Comparison of ENCODE assay signal across 18 cellular contexts in genomic region chr15:95684126-95684525, GRCh38.
"Had no signal": no experiment of that assay in that cellular context is flagged by ENCODE, and none has a peak within 500 bp of the region (broad histone marks: within the 10 kb centered on the region; RNA-seq: fewer than 3 reads in every experiment).

No MANE protein-coding gene starts in this region.

- H3K27me3 Mint-ChIP-seq: activated CD4-positive, alpha-beta memory T cell treated with anti-CD3 and anti-CD28 coated beads, Interleukin-2, amount 10 ng/mL, durations not matched to agents 7 days and 5 days had no signal

- H3K36me3 Mint-ChIP-seq: activated naive CD8-positive, alpha-beta T cell treated with anti-CD3 and anti-CD28 coated beads, Interleukin-2, amount 10 ng/mL, durations not matched to agents 7 days and 5 days; naive thymus-derived CD4-positive, alpha-beta T cell had no signal

- ATAC-seq: activated CD4-positive, alpha-beta T cell treated with anti-CD3 and anti-CD28 coated beads for 36 hours; activated T-cell treated with anti-CD3 and anti-CD28 coated beads, Interleukin-2, amount 50 U/mL, for 72 hours; naive thymus-derived CD4-positive, alpha-beta T cell; sciatic nerve had no signal

- H3K27me3 ChIP-seq: ascending aorta, colonic mucosa, hepatocyte had no signal

- H3K27ac ChIP-seq: ascending aorta, colonic mucosa, hepatocyte, VCaP had no signal

- H3K4me3 ChIP-seq: ascending aorta, colonic mucosa, hepatocyte had no signal

- H3K36me3 ChIP-seq: ascending aorta, colonic mucosa had no signal

- H3K4me1 Mint-ChIP-seq: activated CD4-positive, alpha-beta memory T cell treated with anti-CD3 and anti-CD28 coated beads, Interleukin-2, amount 10 ng/mL, durations not matched to agents 7 days and 5 days; activated CD4-positive, alpha-beta T cell treated with anti-CD3 and anti-CD28 coated beads for 36 hours; naive thymus-derived CD4-positive, alpha-beta T cell had no signal

- H3K9me3 ChIP-seq: ascending aorta, colonic mucosa had no signal

- H2AFZ ChIP-seq: hepatocyte had no signal

- H3K27ac Mint-ChIP-seq: activated CD4-positive, alpha-beta memory T cell treated with anti-CD3 and anti-CD28 coated beads, Interleukin-2, amount 10 ng/mL, durations not matched to agents 7 days and 5 days; activated CD4-positive, alpha-beta T cell treated with anti-CD3 and anti-CD28 coated beads for 36 hours; activated naive CD8-positive, alpha-beta T cell treated with anti-CD3 and anti-CD28 coated beads, Interleukin-2, amount 10 ng/mL, durations not matched to agents 7 days and 5 days; activated T-cell treated with anti-CD3 and anti-CD28 coated beads, Interleukin-2, amount 50 U/mL, for 72 hours; naive thymus-derived CD4-positive, alpha-beta T cell; stimulated activated naive CD8-positive, alpha-beta T cell treated with anti-CD3 and anti-CD28 coated beads, Interleukin-15, Interleukin-2, amounts not matched to agents 100 ng/mL and 50 ng/mL, for 24 hours had no signal

- H3K9me3 Mint-ChIP-seq: stimulated activated naive CD8-positive, alpha-beta T cell treated with anti-CD3 and anti-CD28 coated beads, Interleukin-15, Interleukin-2, amounts not matched to agents 100 ng/mL and 50 ng/mL, for 24 hours had no signal

- H3K4me2 ChIP-seq: hepatocyte had no signal

- DNase-seq: activated CD4-positive, alpha-beta memory T cell treated with anti-CD3 and anti-CD28 coated beads, Interleukin-2, amount 10 ng/mL, durations not matched to agents 7 days and 5 days; activated CD4-positive, alpha-beta T cell treated with anti-CD3 and anti-CD28 coated beads for 36 hours; activated gamma-delta T cell treated with Interleukin-2 at 50 U/mL for 16 hours; activated naive CD8-positive, alpha-beta T cell treated with anti-CD3 and anti-CD28 coated beads, Interleukin-2, amount 10 ng/mL, durations not matched to agents 7 days and 5 days; activated T-cell treated with anti-CD3 and anti-CD28 coated beads, Interleukin-2, amount 50 U/mL, for 72 hours; colonic mucosa; effector CD4-positive, alpha-beta T cell; midbrain; naive thymus-derived CD4-positive, alpha-beta T cell; posterior cingulate gyrus; stimulated activated CD4-positive, alpha-beta T cell treated with anti-CD3 and anti-CD28 coated beads, Interleukin-4, amount 100 ng/mL, for 1 hour; stimulated activated CD8-positive, alpha-beta memory T cell treated with anti-CD3 and anti-CD28 coated beads, Interleukin-4, amount 100 ng/mL, for 48 hours; T-helper 9 cell had no signal

- H3K4me3 Mint-ChIP-seq: activated CD4-positive, alpha-beta memory T cell treated with anti-CD3 and anti-CD28 coated beads, Interleukin-2, amount 10 ng/mL, durations not matched to agents 7 days and 5 days; activated CD4-positive, alpha-beta T cell treated with anti-CD3 and anti-CD28 coated beads for 36 hours; activated naive CD8-positive, alpha-beta T cell treated with anti-CD3 and anti-CD28 coated beads, Interleukin-2, amount 10 ng/mL, durations not matched to agents 7 days and 5 days; activated T-cell treated with anti-CD3 and anti-CD28 coated beads, Interleukin-2, amount 50 U/mL, for 72 hours; naive thymus-derived CD4-positive, alpha-beta T cell; stimulated activated naive CD8-positive, alpha-beta T cell treated with anti-CD3 and anti-CD28 coated beads, Interleukin-15, Interleukin-2, amounts not matched to agents 100 ng/mL and 50 ng/mL, for 24 hours had no signal

- H3K4me1 ChIP-seq: ascending aorta, colonic mucosa had no signal
